In the genomic region with DNA sequence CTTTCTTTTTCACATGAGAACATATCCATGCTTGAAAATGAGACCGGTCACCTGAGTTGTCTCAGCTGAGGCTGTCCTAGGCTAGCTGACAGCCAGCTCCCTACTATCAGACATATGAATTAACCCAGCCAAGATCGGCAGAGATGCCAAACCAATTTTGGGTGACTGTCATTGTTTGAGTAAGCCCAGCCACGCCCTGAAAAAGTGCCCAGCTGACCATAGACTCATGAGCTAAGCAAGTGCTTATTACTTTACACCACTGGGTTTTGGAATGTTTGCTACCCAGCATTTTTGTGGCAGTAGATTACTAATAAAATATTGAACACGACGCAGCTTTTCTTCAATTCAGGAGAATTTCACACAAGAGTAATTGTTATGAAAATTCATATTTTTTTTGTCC, we compare ENCODE assay signal across 29 cellular contexts.
DNase-seq lines count a peak whose midpoint lies in the region; TF ChIP-seq lines count a peak whose summit lies in the region.
"Had no signal": no experiment of that assay in that cellular context is flagged by ENCODE, and none has a peak within 500 bp of the region (broad histone marks: within the 10 kb centered on the region; RNA-seq: fewer than 3 reads in every experiment).

No MANE protein-coding gene starts in this region.

- H3K27me3 ChIP-seq in SJCRH30 = no peaks in the 10 kb centered on the region
- no peaks in the 10 kb centered on the region for H3K27me3 ChIP-seq in fibroblast of lung (ENCODE audit: control insufficient read depth, insufficient read depth, low read length)
- H3K27me3 ChIP-seq: colonic mucosa, sigmoid colon, vagina had no signal

- H4K20me1 ChIP-seq in fibroblast of lung (ENCODE audit: control insufficient read depth, extremely low read depth, insufficient read depth, low read length) = no peaks in the 10 kb centered on the region

- H3K79me2 ChIP-seq in fibroblast of lung (ENCODE audit: control insufficient read depth, insufficient read depth, low read length) = no peaks in the 10 kb centered on the region

- H2AFZ ChIP-seq in fibroblast of lung (ENCODE audit: low read length) = no peak overlapping the region

- DNase-seq in SIG-M5 treated with dmso at 0.1 percent for 504 hours (lab: John Stamatoyannopoulos, UW; ENCODE audit: unreplicated experiment) (peak; percentile 28), SIG-M5 (lab: John Stamatoyannopoulos, UW) (no peak), SJCRH30 (peak; percentile 6 to 8), fibroblast of lung (ENCODE audit: low read depth in 2 of 2) (peak; percentile 4 to 54), stromal cell of bone marrow (ENCODE audit: low read depth) (peak; percentile 15), NCI-H2081 treated with DMSO at 0.1 percent for 48 hours (lab: John Stamatoyannopoulos, UW) (no peak), inferior parietal cortex (ENCODE audit: extremely low spot score) (no peak), NCI-H1436 treated with DMSO at 0.1 percent for 48 hours (lab: John Stamatoyannopoulos, UW) (no peak)
- DNase-seq: activated CD4-positive, alpha-beta memory T cell treated with anti-CD3 and anti-CD28 coated beads, Interleukin-2, amount 10 ng/mL, durations not matched to agents 7 days and 5 days; activated CD8-positive, alpha-beta memory T cell treated with anti-CD3 and anti-CD28 coated beads, Interleukin-2, amount 50 U/mL, for 48 hours; activated naive CD4-positive, alpha-beta T cell treated with anti-CD3 and anti-CD28 coated beads, Interleukin-2, amount 10 ng/mL, durations not matched to agents 7 days and 5 days; AML-193; amniotic stem cell; CD4-positive, alpha-beta memory T cell; colonic mucosa; effector memory CD8-positive, alpha-beta T cell; erythroblast; foreskin keratinocyte; H9; heart right ventricle; NCI-H345; NCI-H748 treated with DMSO at 0.1 percent for 48 hours; sigmoid colon; stimulated activated naive CD8-positive, alpha-beta T cell treated with anti-CD3 and anti-CD28 coated beads, Interleukin-15, Interleukin-2, amounts not matched to agents 100 U/mL and 50 U/mL, for 24 hours had no signal

- H3K4me1 ChIP-seq in SJCRH30 (peaks cover 11% of the 10 kb centered on the region), fibroblast of lung (ENCODE audit: control insufficient read depth, extremely low read depth, insufficient read depth, low read length) (no peaks in the 10 kb centered on the region)
- H3K4me1 ChIP-seq: colonic mucosa, foreskin keratinocyte, heart right ventricle, sigmoid colon, vagina had no signal

- TF ChIP-seq CTCF in fibroblast of lung (conservative IDR thresholded peaks at IDR 0.05 in 1 of 2, IDR thresholded peaks at IDR 0.05 in 1 of 2; ENCODE audit: low read depth in 1 of 2, low read length in 2 of 2) = no peak

- H3K36me3 ChIP-seq in SJCRH30 (no peaks in the 10 kb centered on the region), fibroblast of lung (ENCODE audit: control insufficient read depth, insufficient read depth, low read length) (no peaks in the 10 kb centered on the region)
- H3K36me3 ChIP-seq: colonic mucosa, heart right ventricle, neutrophil, sigmoid colon, thoracic aorta, vagina had no signal

- H3K9me3 ChIP-seq in SJCRH30 (replicated peaks) (no peaks in the 10 kb centered on the region), fibroblast of lung (ENCODE audit: control insufficient read depth, insufficient read depth, low read depth, low read length) (no peaks in the 10 kb centered on the region)
- H3K9me3 ChIP-seq: colonic mucosa, heart right ventricle, neutrophil, sigmoid colon, thoracic aorta, vagina had no signal

- no peak overlapping the region for H3K27ac ChIP-seq in SJCRH30
- no peak overlapping the region for H3K27ac ChIP-seq in fibroblast of lung (ENCODE audit: insufficient read depth, low read length)
- H3K27ac ChIP-seq: 22Rv1, colonic mucosa, foreskin keratinocyte, heart right ventricle, neutrophil, sigmoid colon, thoracic aorta, vagina had no signal

- no peak overlapping the region for H3K4me2 ChIP-seq in fibroblast of lung (ENCODE audit: extremely low read depth, insufficient read depth, low read length)

- H3K4me3 ChIP-seq in SJCRH30 (no peak overlapping the region), fibroblast of lung (replicated peaks in 1 of 4; ENCODE audit: control extremely low read depth in 1 of 4, insufficient read depth in 1 of 4, low read depth in 3 of 4, low read length in 4 of 4) (no peak overlapping the region)
- H3K4me3 ChIP-seq: colonic mucosa, heart right ventricle, lung, sigmoid colon, thoracic aorta, vagina had no signal

- H3K9ac ChIP-seq in fibroblast of lung (ENCODE audit: insufficient read depth, low read length) = no peak overlapping the region

Comparison
In these comparisons a context has a peak if more than half of its experiments do, and no peak if none do; other contexts are left out.
1. DNase-seq: peak in SIG-M5 treated with dmso at 0.1 percent for 504 hours (single experiment), SJCRH30 (2 of 2), fibroblast of lung (2 of 2) and stromal cell of bone marrow (single experiment); none in SIG-M5 (single experiment), NCI-H2081 treated with DMSO at 0.1 percent for 48 hours (single experiment), inferior parietal cortex (single experiment) and NCI-H1436 treated with DMSO at 0.1 percent for 48 hours (single experiment).